ENCODE assay signal across 8 cellular contexts in genomic region chr1:2643414-2644077, GRCh38. TPM values are rescaled to one million over a fixed set of nuclear protein-coding genes. Genes with fewer than 3 reads are reported as not detected.
DNase-seq lines count a peak whose midpoint lies in the region; TF ChIP-seq lines count a peak whose summit lies in the region.

No MANE protein-coding gene starts in this region.

- WGBS in endodermal cell (ENCODE audit: insufficient coverage in 1 of 2, insufficient read length in 1 of 2), 2 experiments = 40 to 47% methylated on average over 9 to 24 of the region's 24 CpGs

- H2AFZ ChIP-seq in MM.1S (ENCODE audit: low read length) (peak overlapping the region; percentile 99; the same call in 1 of the 2 replicates), osteoblast (ENCODE audit: low read length) (peak overlapping the region; percentile 93)

- H3K79me2 ChIP-seq in MM.1S (ENCODE audit: low read length) (no peaks in the 10 kb centered on the region), osteoblast (ENCODE audit: insufficient read depth, low read length) (peaks cover 8% of the 10 kb centered on the region)

- no peaks in the 10 kb centered on the region for H3K27me3 Mint-ChIP-seq in CD4-positive, alpha-beta memory T cell
- H3K27me3 Mint-ChIP-seq in endodermal cell (ENCODE audit: insufficient read depth) = peaks cover 22% of the 10 kb centered on the region

- H4K20me1 ChIP-seq in MM.1S (ENCODE audit: insufficient read depth, low read length) (no peaks in the 10 kb centered on the region), osteoblast (ENCODE audit: insufficient read depth, low read length) (no peaks in the 10 kb centered on the region)

- peaks cover 2 to 16% (median 9%) of the 10 kb centered on the region in 4 donors for H3K4me1 Mint-ChIP-seq in CD4-positive, alpha-beta memory T cell
- H3K4me1 Mint-ChIP-seq in endodermal cell = peaks cover 3% of the 10 kb centered on the region

- H3K9me3 Mint-ChIP-seq in CD4-positive, alpha-beta memory T cell = peaks cover 0 to 25% (median 17%) of the 10 kb centered on the region in 8 donors
- H3K9me3 Mint-ChIP-seq in endodermal cell = peaks cover 21% of the 10 kb centered on the region

- H3K4me3 ChIP-seq in CD4-positive, alpha-beta memory T cell (ENCODE audit: low read length in 2 of 2) = peak overlapping the region in 1 of 2 donors; percentile 83
- peak overlapping the region; percentile 71 for H3K4me3 ChIP-seq in MM.1S (ENCODE audit: low read length)
- peak overlapping the region; percentile 78 for H3K4me3 ChIP-seq in endodermal cell (ENCODE audit: low read length)
- H3K4me3 ChIP-seq in osteoblast (ENCODE audit: insufficient read depth, low read length) = peak overlapping the region; percentile 88

- H3K36me3 Mint-ChIP-seq in CD4-positive, alpha-beta memory T cell = peaks cover 5 to 10% of the 10 kb centered on the region in 2 donors
- H3K36me3 Mint-ChIP-seq in endodermal cell (ENCODE audit: low read depth) = no peaks in the 10 kb centered on the region

- peak overlapping the region; percentile 52 to 84 (median 78) for H3K27ac Mint-ChIP-seq in CD4-positive, alpha-beta memory T cell
- H3K27ac Mint-ChIP-seq in endodermal cell = no peak overlapping the region

- no peaks in the 10 kb centered on the region for H3K9me2 ChIP-seq in MM.1S (replicated peaks; ENCODE audit: insufficient read depth, low read length)

- H3K4me3 Mint-ChIP-seq in CD4-positive, alpha-beta memory T cell = peak overlapping the region; percentile 58 to 78 (median 68)
- peak overlapping the region; percentile 73 for H3K4me3 Mint-ChIP-seq in endodermal cell

- H3K9ac ChIP-seq in MM.1S (ENCODE audit: low read length) = no peak overlapping the region
- H3K9ac ChIP-seq in endodermal cell (ENCODE audit: extremely low read depth, low read length, poor library complexity, severe bottlenecking) = no peak overlapping the region

- no peaks in the 10 kb centered on the region for H3K27me3 ChIP-seq in CD4-positive, alpha-beta memory T cell (ENCODE audit: insufficient read depth, low read length)
- H3K27me3 ChIP-seq in MM.1S (replicated peaks; ENCODE audit: insufficient read depth, low read length) (peaks cover 50% of the 10 kb centered on the region), endodermal cell (ENCODE audit: control insufficient read depth, insufficient read depth, low read length, poor library complexity, severe bottlenecking) (no peaks in the 10 kb centered on the region), osteoblast (ENCODE audit: insufficient read depth, low read length) (no peaks in the 10 kb centered on the region)

- no peak for TF ChIP-seq CTCF in MM.1S (IDR thresholded peaks at IDR 0.05; ENCODE audit: low read length)
- TF ChIP-seq CTCF in endodermal cell (conservative IDR thresholded peaks at IDR 0.05) = no peak
- TF ChIP-seq CTCF in osteoblast (IDR thresholded peaks at IDR 0.05; ENCODE audit: extremely low read depth, low read depth, low read length) = no peak

- no peak for DNase-seq in CD4-positive, alpha-beta memory T cell
- DNase-seq in MM.1S (no peak), endodermal cell (no peak), osteoblast (ENCODE audit: insufficient read length, low spot score, missing footprints) (peak; percentile 73), AG20443 (ENCODE audit: low spot score) (no peak), HPDE6-E6E7 (ENCODE audit: extremely low spot score) (no peak), NCI-H146 (lab: John Stamatoyannopoulos, UW) (no peak)
- no peak for DNase-seq in stimulated activated CD4-positive, alpha-beta T cell treated with anti-CD3 and anti-CD28 coated beads, Interleukin-2, amount 100 ng/mL, for 48 hours

- H3K27ac ChIP-seq in CD4-positive, alpha-beta memory T cell (ENCODE audit: low read depth, low read length) = peak overlapping the region; percentile 99
- H3K27ac ChIP-seq in MM.1S (ENCODE audit: low read length) (no peak overlapping the region), endodermal cell (ENCODE audit: low read depth, low read length) (no peak overlapping the region), osteoblast (ENCODE audit: low read depth, low read length) (no peak overlapping the region)

- H3K36me3 ChIP-seq in CD4-positive, alpha-beta memory T cell (ENCODE audit: insufficient read depth, low read length) = no peaks in the 10 kb centered on the region
- H3K36me3 ChIP-seq in MM.1S (replicated peaks; ENCODE audit: insufficient read depth, low read length) (no peaks in the 10 kb centered on the region), endodermal cell (ENCODE audit: control insufficient read depth, insufficient read depth, low read length) (no peaks in the 10 kb centered on the region), osteoblast (ENCODE audit: insufficient read depth, low read length) (no peaks in the 10 kb centered on the region)

- H3K4me1 ChIP-seq in CD4-positive, alpha-beta memory T cell (ENCODE audit: insufficient read depth, low read length) = peaks cover 16% of the 10 kb centered on the region
- H3K4me1 ChIP-seq in MM.1S (ENCODE audit: low read length) = no peaks in the 10 kb centered on the region
- H3K4me1 ChIP-seq in endodermal cell (ENCODE audit: control insufficient read depth, insufficient read depth, low read length) = no peaks in the 10 kb centered on the region
- H3K4me1 ChIP-seq in osteoblast (ENCODE audit: insufficient read depth, low read length) = peaks cover 6% of the 10 kb centered on the region

- H3F3A ChIP-seq in MM.1S (ENCODE audit: insufficient read depth, low read length) = no peaks in the 10 kb centered on the region

- intact Hi-C loops in CD4-positive, alpha-beta memory T cell (cut with micrococcal nuclease) = loop anchor here (1.0 to 5.0 kb wide), 3 partner anchors 57 to 511 kb away; partner anchors contain the start of genes PEX10 and PRXL2B

- POLR2A ChIA-PET in CD4-positive, alpha-beta memory T cell (lab: Charles Lee; ENCODE audit: partially characterized antibody) = interaction anchor here (1.0 to 2.4 kb wide), 10 partner anchors 56 to 252 kb away, joined by 3 to 12 read pairs (median 5); partner anchors contain the start of genes MORN1, PANK4, RER1 and TNFRSF14

- peaks cover 0 to 4% of the 10 kb centered on the region in 2 donors for H3K9me3 ChIP-seq in CD4-positive, alpha-beta memory T cell (ENCODE audit: control insufficient read depth in 1 of 2, low read length in 2 of 2)
- no peaks in the 10 kb centered on the region for H3K9me3 ChIP-seq in MM.1S (replicated peaks; ENCODE audit: insufficient read depth, low read length)
- H3K9me3 ChIP-seq in endodermal cell (ENCODE audit: control insufficient read depth, low read length) = peaks cover 22% of the 10 kb centered on the region
- H3K9me3 ChIP-seq in osteoblast (ENCODE audit: low read depth, low read length) = peaks cover 2% of the 10 kb centered on the region

- CTCF ChIA-PET in CD4-positive, alpha-beta memory T cell (lab: Charles Lee; ENCODE audit: partially characterized antibody) = interaction anchor here (1.2 to 1.6 kb wide), 2 partner anchors 87 to 95 kb away, joined by 3 to 4 read pairs; partner anchors contain the start of gene TNFRSF14

- H3K4me2 ChIP-seq in MM.1S (ENCODE audit: low read depth, low read length) = peak overlapping the region; percentile 99; the same call in 1 of the 2 replicates
- peak overlapping the region; percentile 92 for H3K4me2 ChIP-seq in osteoblast (ENCODE audit: insufficient read depth, low read length)

RNA-seq across cellular contexts. Expression of gene MMEL1, which starts 10.7 kb away (rescaled TPM):
- total RNA-seq in CD4-positive, alpha-beta memory T cell = under 1 TPM; 0.67 to 0.90 TPM
- 1 to 10 TPM; 5.5 to 8.1 TPM for polyA plus RNA-seq in CD4-positive, alpha-beta memory T cell
- under 1 TPM in 1 of 2 donors, not detected in 1; 0.42 TPM for total RNA-seq in endodermal cell
- polyA plus RNA-seq in endodermal cell (2013, experiment 1 of 2) = 3.1 TPM
- 0.79 TPM for polyA plus RNA-seq in endodermal cell (2013, experiment 2 of 2)
- under 0.01 TPM in 1 of 2 replicates, not detected in the other for total RNA-seq in osteoblast

RNA-seq across cellular contexts. Expression of gene PRXL2B, which starts 57.0 kb away (rescaled TPM):
- total RNA-seq in CD4-positive, alpha-beta memory T cell = 10 to 100 TPM; 26.5 to 27.2 TPM
- polyA plus RNA-seq in CD4-positive, alpha-beta memory T cell = 10 to 100 TPM; 21.4 to 23.5 TPM
- 10 to 100 TPM; 33.4 to 34.4 TPM for total RNA-seq in endodermal cell
- polyA plus RNA-seq in endodermal cell (2013, experiment 1 of 2) = 33.4 TPM
- polyA plus RNA-seq in endodermal cell (2013, experiment 2 of 2) = 29.0 TPM
- 8.0 and 9.4 TPM in 2 replicates for total RNA-seq in osteoblast
